In the genomic region with DNA sequence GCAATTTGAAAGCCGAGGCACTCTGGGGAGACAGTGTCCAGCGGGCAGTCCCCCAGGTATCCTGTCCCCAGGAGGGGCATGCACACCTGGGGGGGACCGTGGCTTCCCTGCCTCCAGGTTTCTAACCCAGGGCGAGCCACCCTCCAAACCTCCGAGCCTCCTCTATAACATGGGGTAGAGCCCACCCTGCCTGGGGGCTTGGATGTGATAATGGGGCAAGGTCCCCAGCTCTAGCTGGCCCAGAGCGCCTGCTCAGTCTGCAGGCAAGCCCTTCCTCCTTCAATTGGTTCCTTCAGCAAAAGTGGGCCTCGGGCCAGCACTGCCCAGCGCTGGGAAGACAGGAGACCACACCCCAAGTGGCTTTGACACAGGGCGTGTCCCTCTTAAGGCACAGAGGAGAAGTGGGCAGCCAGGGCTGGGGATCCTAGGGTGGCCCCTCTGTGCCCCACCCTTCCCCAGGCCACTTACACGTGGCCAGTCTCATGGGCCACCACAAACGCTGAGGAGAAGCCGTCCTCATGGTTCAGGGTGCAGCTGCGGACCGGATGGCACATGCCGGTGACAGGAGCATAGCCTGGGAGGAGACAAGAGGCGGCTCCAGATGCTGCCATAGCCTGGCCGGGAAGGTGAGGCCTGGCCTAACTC, we compare ENCODE assay signal across 16 cellular contexts.
A peak's percentile ranks its signal among the peaks of the same experiment; 100 is the strongest.
DNase-seq lines count a peak whose midpoint lies in the region; ATAC-seq, FAIRE-seq and TF ChIP-seq lines count a peak whose summit lies in the region.
"Had no signal": no experiment of that assay in that cellular context is flagged by ENCODE, and none has a peak within 500 bp of the region (broad histone marks: within the 10 kb centered on the region; RNA-seq: fewer than 3 reads in every experiment).

No MANE protein-coding gene starts in this region.

- CTCF ChIA-PET in HepG2 (lab: Yijun Ruan, JAX; ENCODE audit: low intra/inter-chr PET ratio, low total read pairs), result no interaction called here
- CTCF ChIA-PET in PC-9 (lab: Charles Lee), result no interaction called here

- no peak overlapping the region for H3K27ac ChIP-seq in right lobe of liver
- H3K27ac ChIP-seq in HepG2 (ENCODE audit: extremely low read length, insufficient read depth, low read length), result no peak overlapping the region
- H3K27ac ChIP-seq in coronary artery, result no peak overlapping the region
- no peak overlapping the region for H3K27ac ChIP-seq in lower lobe of right lung
- H3K27ac ChIP-seq in tibial artery, result no peak overlapping the region
- no peak overlapping the region for H3K27ac ChIP-seq in hepatocyte
- H3K27ac ChIP-seq in PC-9, result no peak overlapping the region
- H3K27ac ChIP-seq: HL-60 had no signal

- no TSS peak for BruUV-seq in HepG2 (replicated peaks; lab: Mats Ljungman, UMichigan)
- BruUV-seq in PC-9 (replicated peaks; lab: Mats Ljungman, UMichigan), result no TSS peak

- H3K4me2 ChIP-seq in HepG2 (ENCODE audit: low read depth, low read length) (no peak overlapping the region), hepatocyte (no peak overlapping the region), PC-9 (no peak overlapping the region)

- TF ChIP-seq EP300 in HepG2 (IDR thresholded peaks at IDR 0.05; ENCODE audit: low read depth in 2 of 2, low read length in 2 of 2), result no peak
- no peak for TF ChIP-seq EP300 in HepG2 (CRISPR knock-in tag; IDR thresholded peaks at IDR 0.05; ENCODE audit: borderline replicate concordance)

- H4K20me1 ChIP-seq in HepG2 (ENCODE audit: insufficient read depth, low read length) (no peaks in the 10 kb centered on the region), hepatocyte (ENCODE audit: insufficient read depth, poor library complexity, severe bottlenecking) (no peaks in the 10 kb centered on the region), PC-9 (ENCODE audit: insufficient read depth) (no peaks in the 10 kb centered on the region)

- H3K4me3 ChIP-seq in right lobe of liver, result no peak overlapping the region
- no peak overlapping the region for H3K4me3 ChIP-seq in HepG2 (replicated peaks in 1 of 3; ENCODE audit: insufficient read depth in 1 of 3, low read depth in 2 of 3, low read length in 3 of 3)
- H3K4me3 ChIP-seq in coronary artery, result no peak overlapping the region
- no peak overlapping the region for H3K4me3 ChIP-seq in lower lobe of right lung
- no peak overlapping the region for H3K4me3 ChIP-seq in tibial artery
- no peak overlapping the region for H3K4me3 ChIP-seq in hepatocyte
- no peak overlapping the region for H3K4me3 ChIP-seq in PC-9

- H3K9me2 ChIP-seq in hepatocyte (replicated peaks; ENCODE audit: insufficient read depth), result no peaks in the 10 kb centered on the region
- no peaks in the 10 kb centered on the region for H3K9me2 ChIP-seq in PC-9 (ENCODE audit: insufficient read depth)

- no peaks in the 10 kb centered on the region for H3K4me1 ChIP-seq in right lobe of liver
- H3K4me1 ChIP-seq in HepG2 (ENCODE audit: insufficient read depth, low read length), result no peaks in the 10 kb centered on the region
- no peaks in the 10 kb centered on the region for H3K4me1 ChIP-seq in lower lobe of right lung
- H3K4me1 ChIP-seq in tibial artery, result no peaks in the 10 kb centered on the region
- H3K4me1 ChIP-seq in hepatocyte (ENCODE audit: insufficient read depth), result no peaks in the 10 kb centered on the region
- H3K4me1 ChIP-seq in PC-9 (replicated peaks; ENCODE audit: insufficient read depth), result no peaks in the 10 kb centered on the region

- WGBS in right lobe of liver (ENCODE audit: insufficient coverage, low coverage, low lambda C conversion rate, missing lambda C conversion rate), result 20% methylated on average over 1 of the region's 17 CpGs
- WGBS in HepG2 (ENCODE audit: low lambda C conversion rate), result 34% methylated on average over 2 of the region's 17 CpGs
- WGBS in hepatocyte (ENCODE audit: low lambda C conversion rate, missing lambda C conversion rate), result 95% methylated on average over 16 of the region's 17 CpGs

- ATAC-seq in right lobe of liver (peak; percentile 43 to 58 (median 52)), HepG2 (no peak), lower lobe of right lung (no peak)
- ATAC-seq: CD8-positive, alpha-beta T cell had no signal

- H3K9me3 ChIP-seq in right lobe of liver, result no peaks in the 10 kb centered on the region
- no peaks in the 10 kb centered on the region for H3K9me3 ChIP-seq in HepG2 (ENCODE audit: low read length)
- H3K9me3 ChIP-seq in lower lobe of right lung, result no peaks in the 10 kb centered on the region
- H3K9me3 ChIP-seq in tibial artery, result no peaks in the 10 kb centered on the region
- no peaks in the 10 kb centered on the region for H3K9me3 ChIP-seq in hepatocyte (ENCODE audit: low read depth)
- H3K9me3 ChIP-seq in PC-9 (ENCODE audit: insufficient read depth, low read depth), result no peaks in the 10 kb centered on the region; the same call in 1 of the 2 replicates

- H3K79me2 ChIP-seq in HepG2 (ENCODE audit: insufficient read depth, low read length) (no peaks in the 10 kb centered on the region), hepatocyte (no peaks in the 10 kb centered on the region), PC-9 (ENCODE audit: low read depth) (no peaks in the 10 kb centered on the region)

- TF ChIP-seq RAD21 in HepG2 (CRISPR knock-in tag; IDR thresholded peaks at IDR 0.05), result no peak

- H3K27me3 ChIP-seq in right lobe of liver (no peaks in the 10 kb centered on the region), HepG2 (ENCODE audit: control insufficient read depth in 1 of 2, insufficient read depth in 2 of 2, low read length in 2 of 2) (no peaks in the 10 kb centered on the region; a peak in 2 of 5 replicates), lower lobe of right lung (ENCODE audit: low read depth) (no peaks in the 10 kb centered on the region), tibial artery (no peaks in the 10 kb centered on the region), hepatocyte (no peaks in the 10 kb centered on the region), PC-9 (ENCODE audit: insufficient read depth, low read depth) (peaks cover 98% of the 10 kb centered on the region)

- TF ChIP-seq POLR2A in right lobe of liver (IDR thresholded peaks at IDR 0.05) (no peak), HepG2 (IDR thresholded peaks at IDR 0.05; ENCODE audit: insufficient read depth in 1 of 2, low read depth in 2 of 2, low read length in 2 of 2) (no peak)

- no peaks in the 10 kb centered on the region for H3K36me3 ChIP-seq in right lobe of liver
- no peaks in the 10 kb centered on the region for H3K36me3 ChIP-seq in HepG2 (replicated peaks in 1 of 2; ENCODE audit: control insufficient read depth in 1 of 2, insufficient read depth in 2 of 2, low read length in 2 of 2)
- no peaks in the 10 kb centered on the region for H3K36me3 ChIP-seq in lower lobe of right lung
- peaks cover 8 to 64% (median 41%) of the 10 kb centered on the region in 3 donors for H3K36me3 ChIP-seq in tibial artery
- no peaks in the 10 kb centered on the region for H3K36me3 ChIP-seq in hepatocyte (replicated peaks; ENCODE audit: insufficient read depth, low read depth)
- H3K36me3 ChIP-seq in PC-9 (ENCODE audit: low read depth), result no peaks in the 10 kb centered on the region

- in situ Hi-C loops in HepG2 (cut with HindIII; ENCODE audit: extremely low pct_ligation_motif_present, low pct_unique_long_range_greater_than_20kb), result no loop called here

- FAIRE-seq in HepG2 (lab: Jason Lieb, UNC), result no peak

- no peak for TF ChIP-seq CTCF in right lobe of liver (IDR thresholded peaks at IDR 0.05)
- TF ChIP-seq CTCF in HepG2 (CRISPR knock-in tag; IDR thresholded peaks at IDR 0.05), result no peak
- TF ChIP-seq CTCF in coronary artery (IDR thresholded peaks at IDR 0.05), result no peak
- TF ChIP-seq CTCF in lower lobe of right lung (IDR thresholded peaks at IDR 0.05), result no peak
- TF ChIP-seq CTCF in tibial artery (IDR thresholded peaks at IDR 0.05), result no peak
- TF ChIP-seq CTCF in hepatocyte (IDR thresholded peaks at IDR 0.05; ENCODE audit: poor library complexity), result no peak
- no peak for TF ChIP-seq CTCF in PC-9 (conservative IDR thresholded peaks at IDR 0.05)

- peak in 2 of 3 donors; percentile 56 to 57 for DNase-seq in right lobe of liver
- DNase-seq in HepG2 (ENCODE audit: low spot score), result no peak
- peak; percentile 68 for DNase-seq in coronary artery (ENCODE audit: low spot score)
- peak; percentile 25 for DNase-seq in lower lobe of right lung
- peak; percentile 30 to 61 for DNase-seq in tibial artery
- no peak for DNase-seq in hepatocyte (ENCODE audit: low spot score)
- no peak for DNase-seq in PC-9
- DNase-seq in NCI-H82 (lab: John Stamatoyannopoulos, UW), result no peak
- DNase-seq: ACHN; CD8-positive, alpha-beta T cell; GOT3; KBM-7; NCI-H1048; NCI-H2107; SIG-M5 had no signal

- intact Hi-C loops in right lobe of liver (cut with DNase I), result no loop called here
- intact Hi-C loops in HepG2 (cut with micrococcal nuclease; ENCODE audit: unreplicated experiment), result no loop called here
- intact Hi-C loops in lower lobe of right lung (cut with DNase I), result no loop called here
- intact Hi-C loops in tibial artery (cut with DNase I; ENCODE audit: low total_unique reads), result no loop called here
- intact Hi-C loops in PC-9 (cut with micrococcal nuclease; ENCODE audit: unreplicated experiment), result no loop called here

- no peak overlapping the region for H3K9ac ChIP-seq in HepG2 (ENCODE audit: insufficient read depth, low read depth, low read length)

- POLR2A ChIA-PET in HepG2 (lab: Yijun Ruan, JAX) (no interaction called here), PC-9 (lab: Charles Lee; ENCODE audit: unreplicated experiment) (no interaction called here)

- no peaks in the 10 kb centered on the region for H3F3A ChIP-seq in PC-9 (ENCODE audit: insufficient read depth, low read depth)

- H2AFZ ChIP-seq in HepG2 (ENCODE audit: low read length), result no peak overlapping the region
- H2AFZ ChIP-seq in hepatocyte, result no peak overlapping the region
- H2AFZ ChIP-seq in PC-9, result no peak overlapping the region

TF ChIP-seq in HepG2, 621 proteins besides CTCF, POLR2A, EP300 and RAD21 (continues in another document):
- TF ChIP-seq, protein P1, sequence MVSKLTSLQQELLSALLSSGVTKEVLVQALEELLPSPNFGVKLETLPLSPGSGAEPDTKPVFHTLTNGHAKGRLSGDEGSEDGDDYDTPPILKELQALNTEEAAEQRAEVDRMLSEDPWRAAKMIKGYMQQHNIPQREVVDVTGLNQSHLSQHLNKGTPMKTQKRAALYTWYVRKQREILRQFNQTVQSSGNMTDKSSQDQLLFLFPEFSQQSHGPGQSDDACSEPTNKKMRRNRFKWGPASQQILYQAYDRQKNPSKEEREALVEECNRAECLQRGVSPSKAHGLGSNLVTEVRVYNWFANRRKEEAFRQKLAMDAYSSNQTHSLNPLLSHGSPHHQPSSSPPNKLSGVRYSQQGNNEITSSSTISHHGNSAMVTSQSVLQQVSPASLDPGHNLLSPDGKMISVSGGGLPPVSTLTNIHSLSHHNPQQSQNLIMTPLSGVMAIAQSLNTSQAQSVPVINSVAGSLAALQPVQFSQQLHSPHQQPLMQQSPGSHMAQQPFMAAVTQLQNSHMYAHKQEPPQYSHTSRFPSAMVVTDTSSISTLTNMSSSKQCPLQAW (CRISPR knock-in tag; IDR thresholded peaks at IDR 0.05), result no peak

Comparison
In these comparisons a context has a peak if more than half of its experiments do, and no peak if none do; other contexts are left out.
1. ATAC-seq: peak in right lobe of liver (4 of 4); none in HepG2 (single experiment) and lower lobe of right lung (0 of 2).
2. DNase-seq: peak in right lobe of liver (2 of 3), coronary artery (single experiment), lower lobe of right lung (single experiment) and tibial artery (2 of 2); none in HepG2 (single experiment), hepatocyte (single experiment), PC-9 (0 of 2) and NCI-H82 (single experiment).